ENCODE assay signal across 15 cellular contexts in genomic region chr12:100823988-100824387, GRCh38. TPM values are rescaled to one million over a fixed set of nuclear protein-coding genes. Genes with fewer than 3 reads are reported as not detected.
DNase-seq lines count a peak whose midpoint lies in the region; ATAC-seq and TF ChIP-seq lines count a peak whose summit lies in the region.
"Had no signal": no experiment of that assay in that cellular context is flagged by ENCODE, and none has a peak within 500 bp of the region (broad histone marks: within the 10 kb centered on the region; RNA-seq: fewer than 3 reads in every experiment).

No MANE protein-coding gene starts in this region.

- H3K27me3 ChIP-seq in ACC112 (ENCODE audit: insufficient read depth, low read length) (no peaks in the 10 kb centered on the region), HCT116 (ENCODE audit: insufficient read depth, low read length) (no peaks in the 10 kb centered on the region), WERI-Rb-1 (ENCODE audit: insufficient read depth, low read depth, severe bottlenecking) (no peaks in the 10 kb centered on the region)
- H3K27me3 ChIP-seq: Peyer's patch had no signal

- H3K79me2 ChIP-seq in ACC112 (ENCODE audit: control insufficient read depth, insufficient read depth, low read length, unreplicated experiment) (no peaks in the 10 kb centered on the region), HCT116 (ENCODE audit: insufficient read depth, low read length) (no peaks in the 10 kb centered on the region)

- no peaks in the 10 kb centered on the region for H4K20me1 ChIP-seq in HCT116 (ENCODE audit: insufficient read depth)

- intact Hi-C loops in HCT116 (cut with micrococcal nuclease): no loop called here

- CTCF ChIA-PET in HCT116 (lab: Charles Lee): interaction anchor here (6.0 kb wide), 1 partner anchor 499 kb away, joined by 30 read pairs; no protein-coding TSS in a partner anchor

- TF ChIP-seq POLR2A in HCT116 (IDR thresholded peaks at IDR 0.05; ENCODE audit: borderline replicate concordance, extremely low read depth, insufficient read depth, insufficient read length): no peak

- TF ChIP-seq CTCF in HCT116 (IDR thresholded peaks at IDR 0.05 in 2 of 3, conservative IDR thresholded peaks at IDR 0.05 in 1 of 3; ENCODE audit: borderline replicate concordance in 1 of 3, insufficient read depth in 1 of 3, low read depth in 2 of 3, low read length in 2 of 3) (no peak), astrocyte of the spinal cord (IDR thresholded peaks at IDR 0.05; ENCODE audit: low read depth, low read length) (no peak), WERI-Rb-1 (IDR thresholded peaks at IDR 0.05; ENCODE audit: low read depth, low read length) (no peak)

- peak; percentile 67; the same call in 1 of the 2 replicates for ATAC-seq in HCT116
- ATAC-seq: naive thymus-derived CD8-positive, alpha-beta T cell had no signal

- RAD21 ChIA-PET in HCT116 (lab: Charles Lee; ENCODE audit: low non-redundant PET in 1 of 2, low total read pairs in 2 of 2, uncharacterized antibody in 2 of 2, unreplicated experiment in 2 of 2): no interaction called here

- DNase-seq in HCT116 (ENCODE audit: low read depth, low spot score): peak; percentile 7
- peak; percentile 27 for DNase-seq in astrocyte of the spinal cord (ENCODE audit: low read depth, low spot score)
- DNase-seq in islet precursor cell: peak; percentile 67
- no peak for DNase-seq in COLO668 (lab: John Stamatoyannopoulos, UW; ENCODE audit: unreplicated experiment)
- no peak for DNase-seq in DMS 273 treated with DMSO at 0.1 percent for 48 hours (lab: John Stamatoyannopoulos, UW)
- DNase-seq in WERI-Rb-1: no peak
- DNase-seq in NCI-H1092 treated with DMSO at 0.1 percent for 48 hours (lab: John Stamatoyannopoulos, UW): no peak
- DNase-seq: activated naive CD4-positive, alpha-beta T cell treated with anti-CD3 and anti-CD28 coated beads, Interleukin-2, amount 10 ng/mL, durations not matched to agents 7 days and 5 days; Caco-2; MV-4-11; naive thymus-derived CD8-positive, alpha-beta T cell; Peyer's patch; stimulated activated naive CD4-positive, alpha-beta T cell had no signal

- H3K36me3 ChIP-seq in ACC112 (ENCODE audit: insufficient read depth, low read length): no peaks in the 10 kb centered on the region
- no peaks in the 10 kb centered on the region for H3K36me3 ChIP-seq in HCT116 (ENCODE audit: control insufficient read depth in 1 of 2, insufficient read depth in 2 of 2, low read length in 2 of 2)
- no peaks in the 10 kb centered on the region for H3K36me3 ChIP-seq in WERI-Rb-1
- H3K36me3 ChIP-seq: Peyer's patch had no signal

- in situ Hi-C loops in astrocyte of the spinal cord (cut with HindIII; ENCODE audit: low sequenced_read_pairs): no loop called here

- no peak overlapping the region for H3K9ac ChIP-seq in HCT116 (ENCODE audit: low read length)

- BruUV-seq in HCT116 (replicated peaks; lab: Mats Ljungman, UMichigan): no TSS peak

- no peaks in the 10 kb centered on the region for H3K9me2 ChIP-seq in HCT116 (ENCODE audit: insufficient read depth)

- H2AFZ ChIP-seq in ACC112 (ENCODE audit: low read length, unreplicated experiment): no peak overlapping the region
- no peak overlapping the region for H2AFZ ChIP-seq in HCT116 (ENCODE audit: low read depth, low read length, poor library complexity, severe bottlenecking)

- peak overlapping the region; percentile 12; the same call in 1 of the 2 replicates for H3K4me2 ChIP-seq in HCT116 (ENCODE audit: low read length)

- POLR2A ChIA-PET in HCT116 (lab: Charles Lee): no interaction called here

- no peak for TF ChIP-seq RAD21 in HCT116 (IDR thresholded peaks at IDR 0.05; ENCODE audit: low read depth)

- H3K9me3 ChIP-seq in HCT116 (ENCODE audit: control insufficient read depth in 1 of 2, insufficient read depth in 1 of 2, low read depth in 1 of 2, low read length in 2 of 2) (no peaks in the 10 kb centered on the region), WERI-Rb-1 (ENCODE audit: severe bottlenecking) (no peaks in the 10 kb centered on the region)
- H3K9me3 ChIP-seq: Caco-2, Peyer's patch had no signal

- H3K4me3 ChIP-seq in ACC112 (ENCODE audit: low read depth, low read length) (no peak overlapping the region), HCT116 (replicated peaks in 1 of 2; ENCODE audit: low read depth in 1 of 2, low read length in 2 of 2) (no peak overlapping the region), astrocyte of the spinal cord (ENCODE audit: low read depth, low read length) (no peak overlapping the region), WERI-Rb-1 (ENCODE audit: low read depth, low read length) (no peak overlapping the region)
- H3K4me3 ChIP-seq: Peyer's patch had no signal

- H3K27ac ChIP-seq in ACC112 (ENCODE audit: low read depth, low read length): peak overlapping the region; percentile 31
- H3K27ac ChIP-seq in HCT116 (ENCODE audit: low read depth, low read length): no peak overlapping the region
- no peak overlapping the region for H3K27ac ChIP-seq in WERI-Rb-1
- H3K27ac ChIP-seq: Peyer's patch had no signal

- H3K4me1 ChIP-seq in ACC112 (ENCODE audit: control insufficient read depth, insufficient read depth, low read length, unreplicated experiment) (peaks cover 24% of the 10 kb centered on the region), HCT116 (ENCODE audit: control insufficient read depth in 1 of 2, insufficient read depth in 2 of 2, low read length in 2 of 2) (peaks cover 4 to 13% of the 10 kb centered on the region in 2 experiments)
- H3K4me1 ChIP-seq: Caco-2, Peyer's patch had no signal

TF ChIP-seq in HCT116, 20 proteins besides CTCF, POLR2A, EP300 and RAD21:
- TF ChIP-seq EZH2 (IDR thresholded peaks at IDR 0.05) (no peak), SIN3A (IDR thresholded peaks at IDR 0.05; ENCODE audit: low read depth) (no peak), FOSL1 (IDR thresholded peaks at IDR 0.05; ENCODE audit: low read depth) (0 out of 2 replicates have a peak, but pooled peaks have one; percentile 13), ZNF274 (IDR thresholded peaks at IDR 0.05; ENCODE audit: low read depth, low read length) (no peak), POLR2AphosphoS5 (IDR thresholded peaks at IDR 0.05; ENCODE audit: low read depth, low read length) (no peak), YY1 (IDR thresholded peaks at IDR 0.05; ENCODE audit: extremely low read depth, insufficient replicate concordance, low read depth, low read length) (no peak), JUND (IDR thresholded peaks at IDR 0.05) (0 out of 2 replicates have a peak, but pooled peaks have one; percentile 23), MAX (IDR thresholded peaks at IDR 0.05) (no peak)

RNA-seq across cellular contexts. Expression of gene ANO4, which starts 29.4 kb away (rescaled TPM):
- 1.7 TPM for total RNA-seq in HCT116 (2021; ENCODE audit: unreplicated experiment)
- 0.36 and 0.61 TPM in 2 replicates for polyA plus RNA-seq in HCT116 (2012)
- total RNA-seq: naive thymus-derived CD8-positive, alpha-beta T cell had no signal
- polyA plus RNA-seq: IgD-negative memory B cell; naive thymus-derived CD8-positive, alpha-beta T cell had no signal

Comparison
In these comparisons a context has a peak if more than half of its experiments do, and no peak if none do; other contexts are left out.
1. DNase-seq: peak in HCT116 (single experiment), astrocyte of the spinal cord (single experiment) and islet precursor cell (single experiment); none in COLO668 (single experiment), DMS 273 treated with DMSO at 0.1 percent for 48 hours (single experiment), WERI-Rb-1 (single experiment) and NCI-H1092 treated with DMSO at 0.1 percent for 48 hours (single experiment).